Comparison of ENCODE assay signal across 1 cellular context in genomic region chr2:191846787-191847620, GRCh38.
TF ChIP-seq lines count a peak whose summit lies in the region.

TSS of gene CAVIN2 (minus strand) at chr2:191847088. CDS start at chr2:191846925, 163 bp downstream.

TF ChIP-seq in HepG2, 621 proteins besides CTCF, POLR2A, EP300 and RAD21 (continued from another document and continues in another):
- 0 out of 2 replicates have a peak, but pooled peaks have one; percentile 2 for TF ChIP-seq ZNF83 (CRISPR knock-in tag; IDR thresholded peaks at IDR 0.05; ENCODE audit: borderline replicate concordance)
- TF ChIP-seq TBX2 (CRISPR knock-in tag; IDR thresholded peaks at IDR 0.05; ENCODE audit: borderline replicate concordance), result peak; percentile 84; the same call in 1 of the 2 replicates
- TF ChIP-seq ZNF354B (CRISPR knock-in tag; IDR thresholded peaks at IDR 0.05), result peak; percentile 73; the same call in 1 of the 2 replicates
- no peak for TF ChIP-seq SRY (CRISPR knock-in tag; IDR thresholded peaks at IDR 0.05)
- peak; percentile 26; the same call in 1 of the 2 replicates for TF ChIP-seq FOXO1 (CRISPR knock-in tag; IDR thresholded peaks at IDR 0.05)
- no peak for TF ChIP-seq ZNF674 (CRISPR knock-in tag; IDR thresholded peaks at IDR 0.05; ENCODE audit: low read depth)
- peak; percentile 26; the same call in 1 of the 2 replicates for TF ChIP-seq KAT7 (CRISPR knock-in tag; IDR thresholded peaks at IDR 0.05; ENCODE audit: borderline replicate concordance)
- no peak for TF ChIP-seq KDM1A (CRISPR knock-in tag; IDR thresholded peaks at IDR 0.05)
- no peak for TF ChIP-seq FOXP1 (IDR thresholded peaks at IDR 0.05)
- peak; percentile 66 for TF ChIP-seq FOXP1 (CRISPR knock-in tag; IDR thresholded peaks at IDR 0.05)
- 0 out of 2 replicates have a peak, but pooled peaks have one; percentile 54 for TF ChIP-seq EED (CRISPR knock-in tag; IDR thresholded peaks at IDR 0.05)
- TF ChIP-seq HIC2 (CRISPR knock-in tag; IDR thresholded peaks at IDR 0.05; ENCODE audit: low read depth), result peak; percentile 39; the same call in 1 of the 2 replicates
- no peak for TF ChIP-seq FOSL1 (CRISPR knock-in tag; IDR thresholded peaks at IDR 0.05; ENCODE audit: borderline replicate concordance)
- TF ChIP-seq ZNF768 (CRISPR knock-in tag; IDR thresholded peaks at IDR 0.05), result peak; percentile 60; the same call in 1 of the 2 replicates
- TF ChIP-seq ZNF746 (CRISPR knock-in tag; IDR thresholded peaks at IDR 0.05), result no peak
- peak; percentile 97 for TF ChIP-seq ZNF687 (CRISPR knock-in tag; IDR thresholded peaks at IDR 0.05)
- TF ChIP-seq ZBTB43 (CRISPR knock-in tag; conservative IDR thresholded peaks at IDR 0.05), result 0 out of 2 replicates have a peak, but pooled peaks have one; percentile 18
- TF ChIP-seq ZNF704 (CRISPR knock-in tag; IDR thresholded peaks at IDR 0.05; ENCODE audit: borderline replicate concordance), result peak; percentile 50; the same call in 1 of the 2 replicates
- peak; percentile 74; the same call in 1 of the 2 replicates for TF ChIP-seq ZXDC (CRISPR knock-in tag; IDR thresholded peaks at IDR 0.05)
- peak; percentile 67; the same call in 1 of the 2 replicates for TF ChIP-seq TAF1 (CRISPR knock-in tag; IDR thresholded peaks at IDR 0.05)
- peak; percentile 80; the same call in 1 of the 2 replicates for TF ChIP-seq ZBTB4 (CRISPR knock-in tag; IDR thresholded peaks at IDR 0.05; ENCODE audit: borderline replicate concordance)
- TF ChIP-seq KDM4B (CRISPR knock-in tag; IDR thresholded peaks at IDR 0.05), result peak; percentile 57; the same call in 1 of the 2 replicates
- TF ChIP-seq MLX (CRISPR knock-in tag; IDR thresholded peaks at IDR 0.05), result 0 out of 2 replicates have a peak, but pooled peaks have one; percentile 48
- TF ChIP-seq ZNF839 (CRISPR knock-in tag; IDR thresholded peaks at IDR 0.05; ENCODE audit: borderline replicate concordance), result 0 out of 2 replicates have a peak, but pooled peaks have one; percentile 25
- TF ChIP-seq HOXA9 (CRISPR knock-in tag; IDR thresholded peaks at IDR 0.05; ENCODE audit: borderline replicate concordance), result no peak
- TF ChIP-seq MIER3 (CRISPR knock-in tag; IDR thresholded peaks at IDR 0.05; ENCODE audit: borderline replicate concordance), result peak; percentile 15; the same call in 1 of the 2 replicates
- 0 out of 2 replicates have a peak, but pooled peaks have one; percentile 22 for TF ChIP-seq MIER2 (CRISPR knock-in tag; IDR thresholded peaks at IDR 0.05)
- peak; percentile 66; the same call in 1 of the 2 replicates for TF ChIP-seq ZSCAN5A (CRISPR knock-in tag; IDR thresholded peaks at IDR 0.05; ENCODE audit: borderline replicate concordance)
- peak; percentile 78; the same call in 1 of the 2 replicates for TF ChIP-seq ZNF775 (CRISPR knock-in tag; IDR thresholded peaks at IDR 0.05; ENCODE audit: borderline replicate concordance)
- peak; percentile 18; the same call in 1 of the 2 replicates for TF ChIP-seq ZC3H4 (CRISPR knock-in tag; IDR thresholded peaks at IDR 0.05; ENCODE audit: borderline replicate concordance)
- TF ChIP-seq HMG20B (CRISPR knock-in tag; conservative IDR thresholded peaks at IDR 0.05), result 0 out of 2 replicates have a peak, but pooled peaks have one; percentile 10
- peak; percentile 16; the same call in 1 of the 2 replicates for TF ChIP-seq ZNF792 (CRISPR knock-in tag; IDR thresholded peaks at IDR 0.05)
- peak; percentile 54; the same call in 1 of the 2 replicates for TF ChIP-seq IRX3 (CRISPR knock-in tag; IDR thresholded peaks at IDR 0.05; ENCODE audit: borderline replicate concordance, low read depth)
- TF ChIP-seq NR2F1 (CRISPR knock-in tag; IDR thresholded peaks at IDR 0.05), result 0 out of 4 replicates have a peak, but pooled peaks of 1 of the 2 experiments have one; percentile 5
- TF ChIP-seq GATAD2A (CRISPR knock-in tag; IDR thresholded peaks at IDR 0.05), result peak; percentile 64
- TF ChIP-seq NFYB (CRISPR knock-in tag; IDR thresholded peaks at IDR 0.05), result peak; percentile 55
- TF ChIP-seq FOXA3 (CRISPR knock-in tag; IDR thresholded peaks at IDR 0.05), result peak; percentile 55
- TF ChIP-seq ZNF782 (CRISPR knock-in tag; IDR thresholded peaks at IDR 0.05; ENCODE audit: borderline replicate concordance), result no peak
- TF ChIP-seq HMGA1 (CRISPR knock-in tag; conservative IDR thresholded peaks at IDR 0.05), result no peak
- TF ChIP-seq ZNF574 (CRISPR knock-in tag; IDR thresholded peaks at IDR 0.05), result peak; percentile 16; the same call in 1 of the 2 replicates
